In genomic region chr2:86790828-86791561, GRCh38 we compare ENCODE assay signal across 9 cellular contexts. TPM values are rescaled to one million over a fixed set of nuclear protein-coding genes. Genes with fewer than 3 reads are reported as not detected.
DNase-seq lines count a peak whose midpoint lies in the region; ATAC-seq and TF ChIP-seq lines count a peak whose summit lies in the region.
"Had no signal": no experiment of that assay in that cellular context is flagged by ENCODE, and none has a peak within 500 bp of the region (broad histone marks: within the 10 kb centered on the region; RNA-seq: fewer than 3 reads in every experiment).

Gene CD8A (minus strand): TSS chr2:86790913. CDS start chr2:86790825, 88 bp downstream.

- H3K4me3 ChIP-seq in NT2/D1 (ENCODE audit: insufficient read length, low read depth) (peak within 1 kb of the TSS; percentile 36), neural progenitor cell (peak within 1 kb of the TSS; percentile 13), tibial artery (peak within 1 kb of the TSS in 1 of 2 donors; percentile 26)

- TF ChIP-seq CTCF in neural progenitor cell (IDR thresholded peaks at IDR 0.05) (no peak), tibial artery (IDR thresholded peaks at IDR 0.05) (no peak)

- no peaks in the 10 kb centered on the region for H3K36me3 ChIP-seq in NT2/D1 (ENCODE audit: insufficient read depth, insufficient read length, low read length)
- no peaks in the 10 kb centered on the region for H3K36me3 ChIP-seq in neural progenitor cell
- H3K36me3 ChIP-seq in tibial artery: no peaks in the 10 kb centered on the region

- peaks cover 12% of the 10 kb centered on the region for H3K9me3 Mint-ChIP-seq in neural progenitor cell

- no peak within 1 kb of the TSS for H3K27ac ChIP-seq in neural progenitor cell
- H3K27ac ChIP-seq in tibial artery: no peak within 1 kb of the TSS
- H3K27ac ChIP-seq: epithelial cell of prostate had no signal

- H3K4me2 ChIP-seq in neural progenitor cell: peak within 1 kb of the TSS; percentile 65

- H4K20me1 ChIP-seq in neural progenitor cell (ENCODE audit: low read depth): peaks cover 3% of the 10 kb centered on the region

- no peak within 1 kb of the TSS for H3K27ac Mint-ChIP-seq in neural progenitor cell

- no peaks in the 10 kb centered on the region for H3K79me2 ChIP-seq in neural progenitor cell (ENCODE audit: low read depth)

- intact Hi-C loops in tibial artery (cut with DNase I; ENCODE audit: low total_unique reads): no loop called here
- intact Hi-C loops in sciatic nerve (cut with DNase I): no loop called here

- H3K9me3 ChIP-seq in NT2/D1 (ENCODE audit: insufficient read depth, low read length) (no peaks in the 10 kb centered on the region), neural progenitor cell (ENCODE audit: low read depth) (no peaks in the 10 kb centered on the region), tibial artery (peaks cover 0 to 1% (median 0%) of the 10 kb centered on the region in 3 donors)

- DNase-seq in DMS53 (lab: John Stamatoyannopoulos, UW): peak; percentile 65
- DNase-seq in NT2/D1 (ENCODE audit: low read depth, low spot score): no peak
- DNase-seq in dermis blood vessel endothelial cell: peak; percentile 34
- DNase-seq in neural progenitor cell (ENCODE audit: low spot score): peak; percentile 47
- DNase-seq in amygdala (lab: John Stamatoyannopoulos, UW): no peak
- no peak for DNase-seq in tibial artery
- DNase-seq in sciatic nerve (ENCODE audit: low spot score): no peak

- H3K36me3 Mint-ChIP-seq in neural progenitor cell: no peaks in the 10 kb centered on the region

- ATAC-seq in sciatic nerve: no peak
- ATAC-seq in GM21717 (IDR thresholded peaks at IDR 0.05; ENCODE audit: unreplicated experiment): no peak

- H2AFZ ChIP-seq in neural progenitor cell (replicated peaks): peak within 1 kb of the TSS; percentile 6

- H3K9ac ChIP-seq in NT2/D1 (ENCODE audit: insufficient read length, low read depth) (peak within 1 kb of the TSS; percentile 42), neural progenitor cell (no peak within 1 kb of the TSS)

- H3K4me1 ChIP-seq in NT2/D1 (ENCODE audit: insufficient read depth, insufficient read length) (no peaks in the 10 kb centered on the region), neural progenitor cell (peaks cover 7% of the 10 kb centered on the region), tibial artery (peaks cover 0 to 45% (median 30%) of the 10 kb centered on the region in 4 donors)

- H3K4me1 Mint-ChIP-seq in neural progenitor cell: peaks cover 13% of the 10 kb centered on the region

- peak within 1 kb of the TSS; percentile 82 for H3K4me3 Mint-ChIP-seq in neural progenitor cell

- peaks cover 4% of the 10 kb centered on the region for H3F3A ChIP-seq in neural progenitor cell (ENCODE audit: low read depth)

- H3K27me3 ChIP-seq in NT2/D1 (ENCODE audit: insufficient read depth, insufficient read length) (peaks cover 61% of the 10 kb centered on the region), neural progenitor cell (peaks cover 92% of the 10 kb centered on the region), tibial artery (peaks cover 3 to 58% of the 10 kb centered on the region in 2 donors)

- peaks cover 59% of the 10 kb centered on the region for H3K27me3 Mint-ChIP-seq in neural progenitor cell (ENCODE audit: insufficient read depth, low read depth)

RNA-seq across cellular contexts. Expression of gene CD8A, which starts in this region (rescaled TPM):
- 0.05 TPM in 1 of 2 replicates, not detected in the other for total RNA-seq in dermis blood vessel endothelial cell
- 0.03 and 0.34 TPM in 2 replicates for total RNA-seq in neural progenitor cell (ENCODE audit: low replicate concordance)
- total RNA-seq in sciatic nerve: 2.6 TPM

Comparison
In these comparisons a context has a peak if more than half of its experiments do, and no peak if none do; other contexts are left out.
1. Peak in DNase-seq in dermis blood vessel endothelial cell; RNA of the gene not detected or under 1 TPM.
2. Peak in DNase-seq, H3K4me3 ChIP-seq and H3K4me2 ChIP-seq in neural progenitor cell; RNA of the gene not detected or under 1 TPM.